ENCODE assay signal across 13 cellular contexts in the genomic region with DNA sequence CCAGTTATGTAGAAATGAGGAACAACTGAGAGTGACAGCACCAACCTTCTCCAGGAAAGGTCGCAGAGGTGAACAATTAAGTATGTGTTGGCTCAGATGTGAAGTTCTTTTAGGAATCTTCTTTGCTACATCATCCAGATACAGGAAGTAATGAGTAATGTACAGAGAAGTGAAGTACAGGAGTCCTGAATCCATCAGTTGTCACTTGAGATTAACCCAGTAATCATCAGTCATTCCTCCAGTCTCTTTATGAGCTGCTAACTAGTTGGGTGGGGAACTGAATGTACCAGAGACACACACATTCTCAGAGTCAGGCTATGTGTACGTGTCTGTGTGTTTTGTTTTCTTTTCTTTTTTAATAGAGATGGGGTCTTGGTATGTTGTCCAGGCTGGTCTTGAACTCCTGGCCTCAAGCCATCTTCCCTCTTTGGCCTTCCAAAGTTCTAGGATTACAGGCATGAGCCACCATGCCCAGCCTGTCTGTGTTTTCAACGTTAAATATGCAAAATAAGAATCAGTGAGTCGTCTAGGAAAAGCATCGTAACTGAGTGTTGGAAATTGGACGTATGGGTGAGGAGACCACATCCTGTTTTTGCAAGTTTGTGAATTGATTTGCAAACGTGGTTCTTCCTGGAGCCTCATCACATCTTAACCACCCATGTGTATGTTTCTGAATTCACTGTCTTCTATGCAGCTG. TPM values are rescaled to one million over a fixed set of nuclear protein-coding genes. Genes with fewer than 3 reads are reported as not detected.
DNase-seq lines count a peak whose midpoint lies in the region; ATAC-seq and TF ChIP-seq lines count a peak whose summit lies in the region.
"Had no signal": no experiment of that assay in that cellular context is flagged by ENCODE, and none has a peak within 500 bp of the region (broad histone marks: within the 10 kb centered on the region; RNA-seq: fewer than 3 reads in every experiment).

No MANE protein-coding gene starts in this region.

- no peaks in the 10 kb centered on the region for H3K9me3 ChIP-seq in T-helper 17 cell (ENCODE audit: control insufficient read depth, low read length, poor library complexity, severe bottlenecking)
- H3K9me3 ChIP-seq in GM23248 (ENCODE audit: low read depth), result no peaks in the 10 kb centered on the region
- H3K9me3 ChIP-seq in SK-N-SH, result no peaks in the 10 kb centered on the region

- H3K4me1 Mint-ChIP-seq in T-helper 17 cell (peaks cover 15% of the 10 kb centered on the region), HFFc6 (ENCODE audit: low read depth) (peaks cover 7% of the 10 kb centered on the region; the same call in 1 of the 2 replicates)

- H3K4me2 ChIP-seq in GM23248 (ENCODE audit: unreplicated experiment) (no peak overlapping the region), SK-N-SH (no peak overlapping the region)

- POLR2A ChIA-PET in SK-N-SH (lab: Yijun Ruan, JAX), result no interaction called here

- H3F3A ChIP-seq in GM23248 (ENCODE audit: insufficient read depth) (no peaks in the 10 kb centered on the region), SK-N-SH (replicated peaks; ENCODE audit: insufficient read depth) (no peaks in the 10 kb centered on the region)

- ATAC-seq in T-helper 17 cell, result peak; percentile 91

- DNase-seq in stimulated activated CD4-positive, alpha-beta T cell treated with anti-CD3 and anti-CD28 coated beads, Interleukin-4, amount 100 ng/mL, for 24 hours, result peak; percentile 24
- DNase-seq in stimulated activated CD4-positive, alpha-beta T cell treated with anti-CD3 and anti-CD28 coated beads, Interleukin-4, amount 100 ng/mL, for 1 hour, result no peak
- DNase-seq in T-helper 17 cell, result no peak
- peak; percentile 75 for DNase-seq in central memory CD4-positive, alpha-beta T cell
- DNase-seq in HFFc6, result no peak
- no peak for DNase-seq in OCI-M2 (lab: John Stamatoyannopoulos, UW; ENCODE audit: unreplicated experiment)
- no peak for DNase-seq in GM23248
- DNase-seq in SK-N-SH, result no peak
- DNase-seq: kidney, NCI-H1105, NCI-H526 treated with DMSO at 0.1 percent for 48 hours, SW 1271 had no signal

- no peak for TF ChIP-seq RAD21 in SK-N-SH (IDR thresholded peaks at IDR 0.05; ENCODE audit: low read length)

- H3K27me3 Mint-ChIP-seq in T-helper 17 cell (no peaks in the 10 kb centered on the region), HFFc6 (ENCODE audit: insufficient read depth) (peaks cover 31% of the 10 kb centered on the region)

- H3K27ac Mint-ChIP-seq in T-helper 17 cell (peak overlapping the region; percentile 85), HFFc6 (no peak overlapping the region)

- in situ Hi-C loops in GM23248 (cut with MboI), result no loop called here

- H3K9ac ChIP-seq in GM23248 (no peak overlapping the region), SK-N-SH (no peak overlapping the region)

- H3K36me3 Mint-ChIP-seq in T-helper 17 cell (ENCODE audit: low read depth) (no peaks in the 10 kb centered on the region), HFFc6 (ENCODE audit: low read depth) (no peaks in the 10 kb centered on the region)

- H4K20me1 ChIP-seq in GM23248 (ENCODE audit: insufficient read depth), result no peaks in the 10 kb centered on the region
- H4K20me1 ChIP-seq in SK-N-SH (ENCODE audit: insufficient read depth), result no peaks in the 10 kb centered on the region

- H3K9me3 Mint-ChIP-seq in HFFc6, result peaks cover 8% of the 10 kb centered on the region

- no peak overlapping the region for H3K27ac ChIP-seq in GM23248
- H3K27ac ChIP-seq in SK-N-SH (ENCODE audit: low read depth in 2 of 2, low read length in 1 of 2), result no peak overlapping the region

- H3K4me1 ChIP-seq in GM23248 (ENCODE audit: insufficient read depth) (no peaks in the 10 kb centered on the region), SK-N-SH (ENCODE audit: control insufficient read depth in 1 of 2, insufficient read depth in 2 of 2, low read depth in 1 of 2, low read length in 1 of 2) (no peaks in the 10 kb centered on the region)

- no peak overlapping the region for H3K4me3 ChIP-seq in GM23248
- H3K4me3 ChIP-seq in SK-N-SH (ENCODE audit: low read depth in 2 of 2, low read length in 1 of 2), result no peak overlapping the region

- TF ChIP-seq CTCF in HFFc6 (IDR thresholded peaks at IDR 0.05) (no peak), SK-N-SH (IDR thresholded peaks at IDR 0.05) (no peak)

- H3K9me2 ChIP-seq in GM23248 (ENCODE audit: insufficient read depth), result no peaks in the 10 kb centered on the region
- H3K9me2 ChIP-seq in SK-N-SH, result no peaks in the 10 kb centered on the region

- H3K36me3 ChIP-seq in GM23248 (ENCODE audit: low read depth) (no peaks in the 10 kb centered on the region), SK-N-SH (replicated peaks in 1 of 2; ENCODE audit: control insufficient read depth in 1 of 2, insufficient read depth in 2 of 2, low read length in 1 of 2) (no peaks in the 10 kb centered on the region)

- H3K4me3 Mint-ChIP-seq in T-helper 17 cell, result peak overlapping the region; percentile 71
- no peak overlapping the region for H3K4me3 Mint-ChIP-seq in HFFc6

- H3K79me2 ChIP-seq in GM23248 (ENCODE audit: insufficient read depth), result no peaks in the 10 kb centered on the region
- H3K79me2 ChIP-seq in SK-N-SH (ENCODE audit: insufficient read depth), result no peaks in the 10 kb centered on the region

- H2AFZ ChIP-seq in GM23248 (no peak overlapping the region), SK-N-SH (ENCODE audit: low read depth) (no peak overlapping the region)

- H3K27me3 ChIP-seq in GM23248 (replicated peaks; ENCODE audit: insufficient read depth) (no peaks in the 10 kb centered on the region), SK-N-SH (ENCODE audit: insufficient read depth) (peaks cover 13% of the 10 kb centered on the region; the same call in 1 of the 2 replicates)

- CTCF ChIA-PET in SK-N-SH (lab: Yijun Ruan, JAX), result no interaction called here

- TF ChIP-seq EP300 in SK-N-SH (IDR thresholded peaks at IDR 0.05; ENCODE audit: borderline replicate concordance in 1 of 2, low read depth in 1 of 2, low read length in 1 of 2), result no peak

- 45 to 49% methylated on average over 7 of the region's 7 CpGs for WGBS in GM23248 (ENCODE audit: low coverage in 1 of 2, low lambda C conversion rate in 2 of 2, missing lambda C conversion rate in 2 of 2), 2 experiments
- WGBS in SK-N-SH (ENCODE audit: low lambda C conversion rate), result 2% methylated on average over 7 of the region's 7 CpGs

TF ChIP-seq in SK-N-SH, 30 proteins besides CTCF, POLR2A, EP300 and RAD21:
- TF ChIP-seq FOXJ3 (CRISPR knock-in tag; IDR thresholded peaks at IDR 0.05) (no peak), TCF12 (IDR thresholded peaks at IDR 0.05) (no peak), MEF2A (IDR thresholded peaks at IDR 0.05; ENCODE audit: borderline replicate concordance, low read depth) (no peak), USF2 (IDR thresholded peaks at IDR 0.05; ENCODE audit: borderline replicate concordance, low read depth, low read length) (no peak), MXI1 (IDR thresholded peaks at IDR 0.05; ENCODE audit: low read depth, low read length) (no peak), YY1 (IDR thresholded peaks at IDR 0.05; ENCODE audit: low read depth) (no peak), GABPA (IDR thresholded peaks at IDR 0.05; ENCODE audit: low read depth) (no peak)
- TF ChIP-seq, protein P1, sequence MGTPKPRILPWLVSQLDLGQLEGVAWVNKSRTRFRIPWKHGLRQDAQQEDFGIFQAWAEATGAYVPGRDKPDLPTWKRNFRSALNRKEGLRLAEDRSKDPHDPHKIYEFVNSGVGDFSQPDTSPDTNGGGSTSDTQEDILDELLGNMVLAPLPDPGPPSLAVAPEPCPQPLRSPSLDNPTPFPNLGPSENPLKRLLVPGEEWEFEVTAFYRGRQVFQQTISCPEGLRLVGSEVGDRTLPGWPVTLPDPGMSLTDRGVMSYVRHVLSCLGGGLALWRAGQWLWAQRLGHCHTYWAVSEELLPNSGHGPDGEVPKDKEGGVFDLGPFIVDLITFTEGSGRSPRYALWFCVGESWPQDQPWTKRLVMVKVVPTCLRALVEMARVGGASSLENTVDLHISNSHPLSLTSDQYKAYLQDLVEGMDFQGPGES (IDR thresholded peaks at IDR 0.05; ENCODE audit: low read depth, low read length), result no peak

RNA-seq across cellular contexts. Expression of gene ZNF200, which starts 19.9 kb away (rescaled TPM):
- 1 to 10 TPM; 3.2 to 4.8 TPM for total RNA-seq in T-helper 17 cell
- total RNA-seq in HFFc6 (2021; fragmentation: NEBNext Ultra II Directional; extraction: Animal tissue kit (Norgen Biotek cat#: 25700)), result 1 to 10 TPM; 5.1 to 6.3 (median 5.7) TPM
- 6.2 and 10.3 TPM in 2 replicates for total RNA-seq in GM23248 (2014; rRNA removed; shearing (Covaris generic))
- 7.0 and 7.8 TPM in 2 replicates for polyA plus RNA-seq in GM23248 (2016; fragmentation: Nextera tagmentation; extraction: Ambion mirVana)
- polyA plus RNA-seq in SK-N-SH (2012; rRNA removed), result 2.8 and 3.5 TPM in 2 replicates
- 3.0 and 3.3 TPM in 2 replicates for polyA plus RNA-seq in SK-N-SH (2012; cell fraction: cytosol; rRNA removed)
- 6.8 and 7.9 TPM in 2 replicates for polyA plus RNA-seq in SK-N-SH (2012; cell fraction: nucleus; rRNA removed)

RNA-seq across cellular contexts. Expression of gene OR1F1, which starts 27.0 kb away (rescaled TPM):
- not detected for total RNA-seq in T-helper 17 cell
- not detected for total RNA-seq in HFFc6 (2021; fragmentation: NEBNext Ultra II Directional; extraction: Animal tissue kit (Norgen Biotek cat#: 25700))
- 5.3 TPM in 1 of 2 replicates, not detected in the other for total RNA-seq in GM23248 (2014; rRNA removed; shearing (Covaris generic))
- polyA plus RNA-seq in GM23248 (2016; fragmentation: Nextera tagmentation; extraction: Ambion mirVana) (not detected in 2 replicates), SK-N-SH (2012; rRNA removed) (0.54 and 0.71 TPM in 2 replicates)
- polyA plus RNA-seq in SK-N-SH (2012; cell fraction: cytosol; rRNA removed), result 0.21 and 0.23 TPM in 2 replicates
- 0.67 and 1.3 TPM in 2 replicates for polyA plus RNA-seq in SK-N-SH (2012; cell fraction: nucleus; rRNA removed)
- total RNA-seq: kidney had no signal

RNA-seq across cellular contexts. Expression of gene MEFV, which starts 41.4 kb away (rescaled TPM):
- total RNA-seq in T-helper 17 cell, result 1 to 10 TPM in 1 of 2 donors, under 1 TPM in 1; 0.81 to 2.2 TPM
- under 1 TPM in 1 of 6 experiments, not detected in 5; 0.09 TPM for total RNA-seq in HFFc6 (2021; fragmentation: NEBNext Ultra II Directional; extraction: Animal tissue kit (Norgen Biotek cat#: 25700))
- total RNA-seq in GM23248 (2014; rRNA removed; shearing (Covaris generic)), result not detected in 2 replicates
- polyA plus RNA-seq in GM23248 (2016; fragmentation: Nextera tagmentation; extraction: Ambion mirVana) (not detected in 2 replicates), SK-N-SH (2012; rRNA removed) (0.02 TPM in 1 of 2 replicates, not detected in the other)
- polyA plus RNA-seq in SK-N-SH (2012; cell fraction: cytosol; rRNA removed), result 0.01 TPM in 1 of 2 replicates, not detected in the other
- polyA plus RNA-seq in SK-N-SH (2012; cell fraction: nucleus; rRNA removed), result 0.04 and 0.06 TPM in 2 replicates
- polyA plus RNA-seq: neural cell had no signal

Comparison
In these comparisons a context has a peak if more than half of its experiments do, and no peak if none do; other contexts are left out.
1. DNase-seq: peak in stimulated activated CD4-positive, alpha-beta T cell treated with anti-CD3 and anti-CD28 coated beads, Interleukin-4, amount 100 ng/mL, for 24 hours (single experiment) and central memory CD4-positive, alpha-beta T cell (single experiment); none in stimulated activated CD4-positive, alpha-beta T cell treated with anti-CD3 and anti-CD28 coated beads, Interleukin-4, amount 100 ng/mL, for 1 hour (single experiment), T-helper 17 cell (0 of 3), HFFc6 (single experiment), OCI-M2 (single experiment), GM23248 (single experiment) and SK-N-SH (single experiment).